ENCODE assay signal across 1 cellular context in genomic region chr7:142669074-142669654, GRCh38.
TF ChIP-seq lines count a peak whose summit lies in the region.

No MANE protein-coding gene starts in this region.

TF ChIP-seq in H1, 55 proteins besides CTCF, POLR2A, EP300 and RAD21 (continued from another document):
- TF ChIP-seq CHD7 (IDR thresholded peaks at IDR 0.05; ENCODE audit: insufficient replicate concordance, low read length), result no peak
- no peak for TF ChIP-seq ASH2L (IDR thresholded peaks at IDR 0.05; ENCODE audit: low read length)
- no peak for TF ChIP-seq SIRT6 (IDR thresholded peaks at IDR 0.05; ENCODE audit: low read length)
- TF ChIP-seq SRF (IDR thresholded peaks at IDR 0.05; ENCODE audit: low read depth, low read length), result no peak
- no peak for TF ChIP-seq CBX8 (IDR thresholded peaks at IDR 0.05; ENCODE audit: borderline replicate concordance, low read depth, low read length)
- no peak for TF ChIP-seq HDAC6 (IDR thresholded peaks at IDR 0.05; ENCODE audit: low read depth, low read length)
- TF ChIP-seq CHD1 (IDR thresholded peaks at IDR 0.05; ENCODE audit: low read depth, low read length), result no peak
- no peak for TF ChIP-seq JUND (IDR thresholded peaks at IDR 0.05; ENCODE audit: low read length)
- no peak for TF ChIP-seq KDM4A (IDR thresholded peaks at IDR 0.05; ENCODE audit: low read depth, low read length, severe bottlenecking)
- TF ChIP-seq KDM5A (IDR thresholded peaks at IDR 0.05; ENCODE audit: low read length), result no peak
- no peak for TF ChIP-seq JUN (IDR thresholded peaks at IDR 0.05; ENCODE audit: low read depth, low read length)
- TF ChIP-seq NANOG (IDR thresholded peaks at IDR 0.05; ENCODE audit: insufficient read depth, low read depth, low read length, poor library complexity, severe bottlenecking), result no peak
- no peak for TF ChIP-seq TEAD4 (IDR thresholded peaks at IDR 0.05; ENCODE audit: low read depth, low read length)
TF ChIP-seq in H1: peak in this region for 0.
